In the genomic region with DNA sequence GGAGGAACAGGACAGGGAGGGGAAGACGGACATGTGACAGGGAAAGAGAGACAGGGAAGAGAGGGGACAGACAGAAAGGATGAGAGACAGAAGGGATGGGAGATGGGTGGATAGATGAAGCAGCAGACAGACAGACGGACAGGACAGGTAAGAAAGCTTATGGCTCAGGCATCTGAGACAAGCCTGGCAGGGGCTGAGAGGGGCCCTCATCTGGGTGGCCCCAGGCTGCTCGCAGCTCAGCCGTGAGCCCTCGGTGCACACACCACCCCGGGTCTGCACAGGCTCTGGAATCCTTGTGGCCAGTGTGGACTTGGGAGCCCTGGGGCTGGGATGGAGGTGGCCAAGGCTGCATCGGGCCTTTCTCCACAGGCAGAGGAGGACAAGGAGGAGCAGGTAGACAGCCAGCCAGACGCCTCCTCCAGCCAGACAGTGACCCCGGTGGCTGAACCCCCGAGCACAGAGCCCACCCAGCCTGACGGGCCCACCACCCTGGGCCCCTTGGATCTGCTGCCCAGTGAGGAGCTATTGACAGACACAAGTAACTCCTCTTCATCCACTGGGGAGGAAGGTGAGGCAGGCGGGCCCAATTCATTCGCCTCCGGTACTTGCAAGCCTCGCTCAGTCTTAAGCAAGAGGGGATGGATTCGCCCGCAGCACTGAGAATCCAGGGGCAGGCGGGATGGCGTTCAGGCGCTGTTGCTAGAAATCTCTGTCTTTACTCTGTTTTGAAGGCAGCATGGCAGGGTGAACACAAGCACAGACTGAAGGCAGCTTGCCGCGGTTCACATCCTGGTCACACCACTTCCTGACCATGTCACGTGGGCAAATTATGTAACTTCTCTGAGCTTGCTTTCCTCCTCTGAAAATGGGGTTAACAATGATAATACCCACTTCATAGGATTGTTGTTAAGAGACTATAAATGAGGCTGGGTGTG, we compare ENCODE assay signal across 1 cellular context.
TF ChIP-seq lines count a peak whose summit lies in the region.

No MANE protein-coding gene starts in this region.

TF ChIP-seq in H1, 55 proteins besides CTCF, POLR2A, EP300 and RAD21:
- TF ChIP-seq KDM1A (IDR thresholded peaks at IDR 0.05; ENCODE audit: borderline replicate concordance, low read length) (no peak), SP1 (IDR thresholded peaks at IDR 0.05; ENCODE audit: low read depth, low read length) (no peak), CREB1 (IDR thresholded peaks at IDR 0.05) (no peak), KDM4A (IDR thresholded peaks at IDR 0.05; ENCODE audit: low read depth, low read length, severe bottlenecking) (no peak), RBBP5 (IDR thresholded peaks at IDR 0.05; ENCODE audit: borderline replicate concordance, low read depth, low read length) (no peak)
- TF ChIP-seq, protein P1, sequence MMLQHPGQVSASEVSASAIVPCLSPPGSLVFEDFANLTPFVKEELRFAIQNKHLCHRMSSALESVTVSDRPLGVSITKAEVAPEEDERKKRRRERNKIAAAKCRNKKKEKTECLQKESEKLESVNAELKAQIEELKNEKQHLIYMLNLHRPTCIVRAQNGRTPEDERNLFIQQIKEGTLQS (IDR thresholded peaks at IDR 0.05; ENCODE audit: insufficient read depth, low read depth, low read length): no peak
- TF ChIP-seq, protein P2, sequence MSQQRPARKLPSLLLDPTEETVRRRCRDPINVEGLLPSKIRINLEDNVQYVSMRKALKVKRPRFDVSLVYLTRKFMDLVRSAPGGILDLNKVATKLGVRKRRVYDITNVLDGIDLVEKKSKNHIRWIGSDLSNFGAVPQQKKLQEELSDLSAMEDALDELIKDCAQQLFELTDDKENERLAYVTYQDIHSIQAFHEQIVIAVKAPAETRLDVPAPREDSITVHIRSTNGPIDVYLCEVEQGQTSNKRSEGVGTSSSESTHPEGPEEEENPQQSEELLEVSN (IDR thresholded peaks at IDR 0.05): no peak
TF ChIP-seq in H1: peak in this region for 0.
